ENCODE assay signal across 8 cellular contexts in genomic region chr14:76955575-76956252, GRCh38.
DNase-seq lines count a peak whose midpoint lies in the region; ATAC-seq and TF ChIP-seq lines count a peak whose summit lies in the region.

No MANE protein-coding gene starts in this region.

- no peaks in the 10 kb centered on the region for H3K9me3 Mint-ChIP-seq in activated naive CD8-positive, alpha-beta T cell treated with anti-CD3 and anti-CD28 coated beads, Interleukin-2, amount 10 ng/mL, durations not matched to agents 7 days and 5 days

- peak overlapping the region; percentile 96 for H3K27ac Mint-ChIP-seq in activated naive CD8-positive, alpha-beta T cell treated with anti-CD3 and anti-CD28 coated beads, Interleukin-2, amount 10 ng/mL, durations not matched to agents 7 days and 5 days

- ATAC-seq in HG03095 (IDR thresholded peaks at IDR 0.05; ENCODE audit: unreplicated experiment) (peak; percentile 32), RWPE2 (ENCODE audit: low read depth) (peak; percentile 2), GM18517 (IDR thresholded peaks at IDR 0.05; ENCODE audit: unreplicated experiment) (no peak)
- peak; percentile 53 for ATAC-seq in activated naive CD8-positive, alpha-beta T cell treated with anti-CD3 and anti-CD28 coated beads, Interleukin-2, amount 10 ng/mL, durations not matched to agents 7 days and 5 days (ENCODE audit: low read depth)

- H3K9me3 ChIP-seq in RWPE2 (ENCODE audit: severe bottlenecking) (no peaks in the 10 kb centered on the region), iPS DF 6.9 (ENCODE audit: control insufficient read depth, insufficient read depth, low read length) (no peaks in the 10 kb centered on the region)

- peak; percentile 41 for DNase-seq in NCI-H1436 treated with DMSO at 0.1 percent for 48 hours (lab: John Stamatoyannopoulos, UW)
- no peak for DNase-seq in NCI-H1436 (lab: John Stamatoyannopoulos, UW)
- DNase-seq in RWPE2 (ENCODE audit: low spot score): no peak
- DNase-seq in activated naive CD8-positive, alpha-beta T cell treated with anti-CD3 and anti-CD28 coated beads, Interleukin-2, amount 10 ng/mL, durations not matched to agents 7 days and 5 days: peak; percentile 60
- DNase-seq in iPS DF 6.9 (ENCODE audit: low read depth, low spot score): no peak
- DNase-seq in stimulated activated CD4-positive, alpha-beta T cell treated with anti-CD3 and anti-CD28 coated beads, Interleukin-12 subunit alpha, Interleukin-12 subunit beta, amount 100 ng/mL, for 24 hours (ENCODE audit: low read depth in 2 of 2): peak; percentile 37 to 46

- H3K4me3 ChIP-seq in RWPE2 (ENCODE audit: severe bottlenecking) (no peak overlapping the region), iPS DF 6.9 (ENCODE audit: low read length) (no peak overlapping the region)

- H3K27me3 ChIP-seq in RWPE2 (ENCODE audit: insufficient read depth, poor library complexity, severe bottlenecking): no peaks in the 10 kb centered on the region
- no peaks in the 10 kb centered on the region for H3K27me3 ChIP-seq in iPS DF 6.9 (ENCODE audit: control insufficient read depth, insufficient read depth, low read length)

- peak overlapping the region; percentile 86 for H3K4me3 Mint-ChIP-seq in activated naive CD8-positive, alpha-beta T cell treated with anti-CD3 and anti-CD28 coated beads, Interleukin-2, amount 10 ng/mL, durations not matched to agents 7 days and 5 days

- TF ChIP-seq CTCF in RWPE2 (IDR thresholded peaks at IDR 0.05; ENCODE audit: poor library complexity, severe bottlenecking): no peak

- no peaks in the 10 kb centered on the region for H3K27me3 Mint-ChIP-seq in activated naive CD8-positive, alpha-beta T cell treated with anti-CD3 and anti-CD28 coated beads, Interleukin-2, amount 10 ng/mL, durations not matched to agents 7 days and 5 days

- no peaks in the 10 kb centered on the region for H3K36me3 ChIP-seq in RWPE2 (ENCODE audit: low read depth)
- H3K36me3 ChIP-seq in iPS DF 6.9 (ENCODE audit: control insufficient read depth, insufficient read depth, low read length): no peaks in the 10 kb centered on the region

- peak overlapping the region; percentile 95 for H3K27ac ChIP-seq in RWPE2 (ENCODE audit: poor library complexity, severe bottlenecking)
- peak overlapping the region; percentile 0 for H3K27ac ChIP-seq in iPS DF 6.9 (ENCODE audit: low read length)

- H3K36me3 Mint-ChIP-seq in activated naive CD8-positive, alpha-beta T cell treated with anti-CD3 and anti-CD28 coated beads, Interleukin-2, amount 10 ng/mL, durations not matched to agents 7 days and 5 days: peaks cover 3% of the 10 kb centered on the region

- POLR2A ChIA-PET in activated naive CD8-positive, alpha-beta T cell treated with anti-CD3 and anti-CD28 coated beads, Interleukin-2, amount 10 ng/mL, durations not matched to agents 7 days and 5 days (lab: Charles Lee): interaction anchor here (0.6 to 3.5 kb wide), 28 partner anchors 8 to 143 kb away, joined by 3 to 32 read pairs (median 5); partner anchors contain the start of genes CIPC and IRF2BPL

- no CpG with 5 or more reads among the region's 10 CpGs for WGBS in iPS DF 6.9 (ENCODE audit: insufficient coverage, insufficient read length)

- H3K4me1 ChIP-seq in RWPE2 (ENCODE audit: insufficient read depth, poor library complexity, severe bottlenecking): peaks cover 63% of the 10 kb centered on the region
- peaks cover 7% of the 10 kb centered on the region; the same call in 1 of the 2 replicates for H3K4me1 ChIP-seq in iPS DF 6.9 (ENCODE audit: control insufficient read depth, insufficient read depth, low read length)

- H3K4me1 Mint-ChIP-seq in activated naive CD8-positive, alpha-beta T cell treated with anti-CD3 and anti-CD28 coated beads, Interleukin-2, amount 10 ng/mL, durations not matched to agents 7 days and 5 days: peaks cover 64% of the 10 kb centered on the region

Comparison
In these comparisons a context has a peak if more than half of its experiments do, and no peak if none do; other contexts are left out.
1. DNase-seq: peak in NCI-H1436 treated with DMSO at 0.1 percent for 48 hours (single experiment), activated naive CD8-positive, alpha-beta T cell treated with anti-CD3 and anti-CD28 coated beads, Interleukin-2, amount 10 ng/mL, durations not matched to agents 7 days and 5 days (single experiment) and stimulated activated CD4-positive, alpha-beta T cell treated with anti-CD3 and anti-CD28 coated beads, Interleukin-12 subunit alpha, Interleukin-12 subunit beta, amount 100 ng/mL, for 24 hours (2 of 2); none in NCI-H1436 (single experiment), RWPE2 (single experiment) and iPS DF 6.9 (single experiment).